18 cellular contexts compared by ENCODE assay signal in the genomic region with DNA sequence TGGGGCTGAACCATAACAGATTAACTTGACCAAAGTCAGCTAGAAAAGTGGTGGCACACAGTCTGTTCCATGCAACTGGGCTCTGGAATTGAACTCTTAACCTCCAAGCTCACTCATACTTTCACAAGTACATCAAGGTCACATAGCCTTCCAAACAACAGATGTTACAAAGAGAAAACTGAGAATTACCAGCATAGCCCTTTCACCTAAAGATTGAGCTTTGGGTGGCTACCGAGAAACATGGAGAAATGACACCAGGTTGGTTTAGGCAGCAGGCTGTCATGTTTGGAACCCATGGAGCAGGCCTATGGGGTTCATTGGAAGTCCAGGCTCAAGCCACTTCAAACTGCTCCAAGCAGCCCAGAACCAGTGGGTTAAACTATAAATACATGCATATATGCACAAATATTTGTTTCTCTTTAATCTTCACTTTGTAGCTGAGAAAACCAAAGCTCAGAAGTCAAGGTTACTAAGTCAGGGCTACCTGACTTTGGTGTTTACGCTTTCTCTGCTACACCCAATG. TPM values are rescaled to one million over a fixed set of nuclear protein-coding genes. Genes with fewer than 3 reads are reported as not detected.
DNase-seq lines count a peak whose midpoint lies in the region; ATAC-seq, FAIRE-seq and TF ChIP-seq lines count a peak whose summit lies in the region.
"Had no signal": no experiment of that assay in that cellular context is flagged by ENCODE, and none has a peak within 500 bp of the region (broad histone marks: within the 10 kb centered on the region; RNA-seq: fewer than 3 reads in every experiment).

No MANE protein-coding gene starts in this region.

- WGBS in mesendoderm (ENCODE audit: extremely low coverage, insufficient coverage, low lambda C conversion rate) = no CpG with 5 or more reads among the region's 2 CpGs

- in situ Hi-C loops in brain microvascular endothelial cell (cut with HindIII; ENCODE audit: low pct_ligation_motif_present, low sequenced_read_pairs) = no loop called here

- H3K4me1 ChIP-seq in ACC112 (ENCODE audit: control insufficient read depth, insufficient read depth, low read length, unreplicated experiment) (peaks cover 40% of the 10 kb centered on the region), PC-3 (ENCODE audit: insufficient read depth, low read length) (peaks cover 37% of the 10 kb centered on the region), mesendoderm (ENCODE audit: control insufficient read depth, low read depth, low read length) (no peaks in the 10 kb centered on the region)

- peaks cover 28% of the 10 kb centered on the region for H3K79me2 ChIP-seq in ACC112 (ENCODE audit: control insufficient read depth, insufficient read depth, low read length, unreplicated experiment)
- H3K79me2 ChIP-seq in PC-3 (ENCODE audit: low read length) = no peaks in the 10 kb centered on the region
- H3K79me2 ChIP-seq in mesendoderm (ENCODE audit: control insufficient read depth, insufficient read depth, low read length) = no peaks in the 10 kb centered on the region

- no peak overlapping the region for H3K56ac ChIP-seq in mesendoderm (ENCODE audit: low read length)

- no peak overlapping the region for H3K4ac ChIP-seq in mesendoderm (ENCODE audit: low read depth, low read length)

- peak overlapping the region; percentile 66 for H3K27ac ChIP-seq in ACC112 (ENCODE audit: low read depth, low read length)
- peak overlapping the region; percentile 85 for H3K27ac ChIP-seq in PC-3 (ENCODE audit: low read length)
- peak overlapping the region; percentile 45 for H3K27ac ChIP-seq in brain microvascular endothelial cell
- no peak overlapping the region for H3K27ac ChIP-seq in mesendoderm (ENCODE audit: low read depth, low read length)
- H3K27ac ChIP-seq: C4-2B, neutrophil, RWPE1, skin epidermis, upper lobe of left lung had no signal

- peaks cover 7% of the 10 kb centered on the region for H3F3A ChIP-seq in PC-3 (ENCODE audit: low read length, unreplicated experiment)

- no peak overlapping the region for H2BK5ac ChIP-seq in mesendoderm (ENCODE audit: low read length)

- DNase-seq in HCEC 1CT (peak; percentile 19), PC-3 (no peak), brain microvascular endothelial cell (no peak), occipital lobe (lab: John Stamatoyannopoulos, UW) (no peak), mesendoderm (no peak), urothelium cell line (ENCODE audit: low spot score) (no peak), NCI-H226 (no peak)
- DNase-seq: activated CD4-positive, alpha-beta memory T cell treated with anti-CD3 and anti-CD28 coated beads for 36 hours; aorta; KG1; left cardiac atrium; MV-4-11; upper lobe of left lung had no signal

- H3K27me3 ChIP-seq in ACC112 (ENCODE audit: insufficient read depth, low read length) = no peaks in the 10 kb centered on the region
- H3K27me3 ChIP-seq in PC-3 (ENCODE audit: low read length) = no peaks in the 10 kb centered on the region
- H3K27me3 ChIP-seq in brain microvascular endothelial cell (replicated peaks) = no peaks in the 10 kb centered on the region
- H3K27me3 ChIP-seq in mesendoderm (ENCODE audit: insufficient read depth, low read length, poor library complexity) = no peaks in the 10 kb centered on the region
- H3K27me3 ChIP-seq: neutrophil, upper lobe of left lung had no signal

- H3K9ac ChIP-seq in PC-3 (ENCODE audit: low read length) = peak overlapping the region; percentile 61; the same call in 1 of the 2 replicates
- no peak overlapping the region for H3K9ac ChIP-seq in mesendoderm (ENCODE audit: low read length)

- no peak overlapping the region for H2AFZ ChIP-seq in ACC112 (ENCODE audit: low read length, unreplicated experiment)
- 0 out of 2 replicates have a peak overlapping the region, but pooled peaks have one; percentile 7 for H2AFZ ChIP-seq in PC-3 (ENCODE audit: low read length)

- peak overlapping the region; percentile 41; the same call in 1 of the 2 replicates for H3K4me3 ChIP-seq in ACC112 (ENCODE audit: low read depth, low read length)
- no peak overlapping the region for H3K4me3 ChIP-seq in PC-3 (ENCODE audit: low read length)
- no peak overlapping the region for H3K4me3 ChIP-seq in brain microvascular endothelial cell (ENCODE audit: low read depth, low read length)
- no peak overlapping the region for H3K4me3 ChIP-seq in mesendoderm (ENCODE audit: low read length)
- H3K4me3 ChIP-seq: skin epidermis, upper lobe of left lung had no signal

- CTCF ChIA-PET in PC-3 (lab: Charles Lee) = interaction anchor here (0.6 to 1.9 kb wide), 11 partner anchors 9 to 186 kb away, joined by 3 to 36 read pairs (median 4); no protein-coding TSS in a partner anchor

- H3K18ac ChIP-seq in mesendoderm (ENCODE audit: low read length) = no peak overlapping the region

- intact Hi-C loops in PC-3 (cut with micrococcal nuclease) = no loop called here

- TF ChIP-seq CTCF in PC-3 (conservative IDR thresholded peaks at IDR 0.05; ENCODE audit: low read depth, low read length) (no peak), brain microvascular endothelial cell (IDR thresholded peaks at IDR 0.05; ENCODE audit: low read depth, low read length, missing control alignments) (no peak)

- H3K4me2 ChIP-seq in PC-3 (ENCODE audit: low read length) (peak overlapping the region; percentile 75), mesendoderm (ENCODE audit: low read length) (no peak overlapping the region)

- H2BK15ac ChIP-seq in mesendoderm (replicated peaks; ENCODE audit: low read depth) = no peak overlapping the region

- ATAC-seq in PC-3 = no peak
- ATAC-seq: left cardiac atrium had no signal

- H2BK120ac ChIP-seq in mesendoderm (ENCODE audit: low read depth, low read length) = no peak overlapping the region

- POLR2A ChIA-PET in PC-3 (lab: Charles Lee; ENCODE audit: unreplicated experiment) = interaction anchor here (0.6 kb wide), 2 partner anchors 181 to 189 kb away, joined by 3 to 13 read pairs; no protein-coding TSS in a partner anchor

- H3K9me2 ChIP-seq in PC-3 (replicated peaks; ENCODE audit: low read length) = no peaks in the 10 kb centered on the region

- no peak overlapping the region for H2AK5ac ChIP-seq in mesendoderm (ENCODE audit: low read length)

- no peak overlapping the region for H3K23ac ChIP-seq in mesendoderm (ENCODE audit: low read length)

- no peak overlapping the region for H4K8ac ChIP-seq in mesendoderm (ENCODE audit: low read depth, low read length)

- H3K36me3 ChIP-seq in ACC112 (ENCODE audit: insufficient read depth, low read length) = peaks cover 13% of the 10 kb centered on the region
- H3K36me3 ChIP-seq in PC-3 (ENCODE audit: low read depth, low read length) = no peaks in the 10 kb centered on the region
- peaks cover 7% of the 10 kb centered on the region for H3K36me3 ChIP-seq in brain microvascular endothelial cell (replicated peaks)
- peaks cover 5% of the 10 kb centered on the region for H3K36me3 ChIP-seq in mesendoderm (ENCODE audit: control insufficient read depth, insufficient read depth, low read length)
- H3K36me3 ChIP-seq: neutrophil, upper lobe of left lung had no signal

- BruUV-seq in PC-3 (replicated peaks; lab: Mats Ljungman, UMichigan) = no TSS peak

- no peak for FAIRE-seq in urothelium cell line (lab: Jason Lieb, UNC)

- no peak overlapping the region for H4K5ac ChIP-seq in mesendoderm (ENCODE audit: low read length)

- H3K79me1 ChIP-seq in mesendoderm (ENCODE audit: low read length) = peaks cover 4% of the 10 kb centered on the region

- H4K20me1 ChIP-seq in PC-3 (ENCODE audit: low read length) = no peaks in the 10 kb centered on the region

- no peaks in the 10 kb centered on the region for H3K9me3 ChIP-seq in PC-3 (ENCODE audit: low read length)
- H3K9me3 ChIP-seq: neutrophil, upper lobe of left lung had no signal

RNA-seq across cellular contexts. Expression of a gene that starts 59.1 kb away (rescaled TPM):
- total RNA-seq in PC-3 (2014; rRNA removed) = 284 and 306 TPM in 2 replicates
- 27.5 TPM for total RNA-seq in occipital lobe
- 95.1 TPM for polyA plus RNA-seq in mesendoderm (2013, experiment 1 of 2)
- 93.0 TPM for polyA plus RNA-seq in mesendoderm (2013, experiment 2 of 2)

Comparison
In these comparisons a context has a peak if more than half of its experiments do, and no peak if none do; other contexts are left out.
1. RNA of a gene that starts 59.1 kb away (total RNA-seq): 284 to 306 TPM in PC-3; 27.5 TPM in occipital lobe (single experiment); every median in the first group is over 10 times any median in the second.